Comparison of ENCODE assay signal across 9 cellular contexts in the genomic region with DNA sequence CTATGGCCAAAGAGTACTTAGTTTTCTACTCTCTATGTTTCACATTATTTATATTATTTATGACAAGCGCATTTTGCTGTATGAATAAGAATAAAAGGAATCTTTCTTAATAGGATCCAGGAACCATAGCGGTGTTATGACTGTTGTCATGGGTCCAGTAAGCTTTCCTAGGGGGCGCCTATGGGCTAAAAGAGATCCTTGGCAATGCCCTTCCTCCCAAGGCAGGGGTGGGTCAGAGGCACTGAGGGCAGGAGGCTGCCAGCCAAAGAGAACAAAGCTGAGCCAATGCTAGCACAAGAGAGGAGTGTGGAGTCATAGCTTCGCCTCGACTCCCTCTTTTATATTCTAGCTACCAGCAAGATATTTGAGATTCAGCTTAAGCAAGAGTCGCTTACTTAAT.
DNase-seq lines count a peak whose midpoint lies in the region; ATAC-seq and TF ChIP-seq lines count a peak whose summit lies in the region.
"Had no signal": no experiment of that assay in that cellular context is flagged by ENCODE, and none has a peak within 500 bp of the region (broad histone marks: within the 10 kb centered on the region; RNA-seq: fewer than 3 reads in every experiment).

No MANE protein-coding gene starts in this region.

- TF ChIP-seq CTCF in cardiac muscle cell (IDR thresholded peaks at IDR 0.05; ENCODE audit: low read depth, low read length) = peak; percentile 26
- no peak for TF ChIP-seq CTCF in heart left ventricle (IDR thresholded peaks at IDR 0.05)
- 0 out of 2 replicates have a peak, but pooled peaks have one; percentile 9 for TF ChIP-seq CTCF in WI38 (IDR thresholded peaks at IDR 0.05; ENCODE audit: low read depth, low read length)
- TF ChIP-seq CTCF in upper lobe of right lung (IDR thresholded peaks at IDR 0.05) = no peak

- intact Hi-C loops in heart left ventricle (cut with DNase I) (no loop called here), head of caudate nucleus (cut with DNase I) (loop anchor here (5.0 kb wide), 1 partner anchor 82 kb away; no protein-coding TSS in a partner anchor), upper lobe of right lung (cut with DNase I) (no loop called here)

- H3K36me3 Mint-ChIP-seq in naive thymus-derived CD8-positive, alpha-beta T cell = peaks cover 0 to 3% (median 0%) of the 10 kb centered on the region in 3 donors
- H3K36me3 Mint-ChIP-seq in activated T-cell treated with anti-CD3 and anti-CD28 coated beads, Interleukin-2, amount 50 U/mL, for 4 hours (ENCODE audit: insufficient read depth) = no peaks in the 10 kb centered on the region

- H3K4me1 Mint-ChIP-seq in naive thymus-derived CD8-positive, alpha-beta T cell = peaks cover 9 to 21% (median 14%) of the 10 kb centered on the region in 4 donors
- peaks cover 16% of the 10 kb centered on the region for H3K4me1 Mint-ChIP-seq in activated T-cell treated with anti-CD3 and anti-CD28 coated beads, Interleukin-2, amount 50 U/mL, for 4 hours (ENCODE audit: low read depth)

- peaks cover 0 to 4% (median 2%) of the 10 kb centered on the region in 5 donors for H3K27me3 Mint-ChIP-seq in naive thymus-derived CD8-positive, alpha-beta T cell
- H3K27me3 Mint-ChIP-seq in activated T-cell treated with anti-CD3 and anti-CD28 coated beads, Interleukin-2, amount 50 U/mL, for 4 hours (ENCODE audit: low read depth) = peaks cover 6% of the 10 kb centered on the region

- no peaks in the 10 kb centered on the region for H3K27me3 ChIP-seq in cardiac muscle cell
- peaks cover 0 to 11% (median 0%) of the 10 kb centered on the region in 9 donors for H3K27me3 ChIP-seq in heart left ventricle
- no peaks in the 10 kb centered on the region for H3K27me3 ChIP-seq in upper lobe of right lung

- no peak overlapping the region for H3K4me3 Mint-ChIP-seq in naive thymus-derived CD8-positive, alpha-beta T cell
- no peak overlapping the region for H3K4me3 Mint-ChIP-seq in activated T-cell treated with anti-CD3 and anti-CD28 coated beads, Interleukin-2, amount 50 U/mL, for 4 hours

- POLR2A ChIA-PET in naive thymus-derived CD8-positive, alpha-beta T cell (lab: Charles Lee) = interaction anchor here (1.1 kb wide), 1 partner anchor 1442 kb away, joined by 4 read pairs; a partner anchor contains a TSS

- no peaks in the 10 kb centered on the region for H3K4me1 ChIP-seq in cardiac muscle cell (ENCODE audit: low read depth)
- H3K4me1 ChIP-seq in heart left ventricle = peaks cover 0 to 8% (median 0%) of the 10 kb centered on the region in 12 donors
- H3K4me1 ChIP-seq in upper lobe of right lung = no peaks in the 10 kb centered on the region

- no peak overlapping the region for H3K27ac ChIP-seq in cardiac muscle cell
- H3K27ac ChIP-seq in heart left ventricle = no peak overlapping the region
- H3K27ac ChIP-seq in upper lobe of right lung = no peak overlapping the region

- no peak overlapping the region for H3K27ac Mint-ChIP-seq in naive thymus-derived CD8-positive, alpha-beta T cell

- TF ChIP-seq POLR2A in heart left ventricle (IDR thresholded peaks at IDR 0.05) = no peak

- H3K9me3 Mint-ChIP-seq in naive thymus-derived CD8-positive, alpha-beta T cell = peaks cover 0 to 5% (median 0%) of the 10 kb centered on the region in 9 donors
- no peaks in the 10 kb centered on the region for H3K9me3 Mint-ChIP-seq in activated T-cell treated with anti-CD3 and anti-CD28 coated beads, Interleukin-2, amount 50 U/mL, for 4 hours

- H3K4me3 ChIP-seq in cardiac muscle cell (no peak overlapping the region), heart left ventricle (no peak overlapping the region), WI38 (ENCODE audit: low read depth, low read length) (no peak overlapping the region), upper lobe of right lung (no peak overlapping the region)

- DNase-seq in cardiac muscle cell (ENCODE audit: low read depth in 1 of 2, low spot score in 1 of 2) = peak; percentile 34 to 50
- no peak for DNase-seq in heart left ventricle
- peak; percentile 66 to 96 (median 88) for DNase-seq in head of caudate nucleus
- no peak for DNase-seq in upper lobe of right lung
- no peak for DNase-seq in naive thymus-derived CD8-positive, alpha-beta T cell
- DNase-seq in SHP77 treated with DMSO at 0.1 percent for 48 hours (lab: John Stamatoyannopoulos, UW) = no peak
- no peak for DNase-seq in activated T-cell treated with anti-CD3 and anti-CD28 coated beads, Interleukin-2, amount 50 U/mL, for 4 hours
- DNase-seq: MV-4-11 had no signal

- 58 to 73% (median 67%) methylated on average over 6 of the region's 6 CpGs for WGBS in heart left ventricle, 4 donors

- H3K36me3 ChIP-seq in cardiac muscle cell = no peaks in the 10 kb centered on the region
- no peaks in the 10 kb centered on the region for H3K36me3 ChIP-seq in heart left ventricle
- H3K36me3 ChIP-seq in upper lobe of right lung = no peaks in the 10 kb centered on the region

- no peak for ATAC-seq in heart left ventricle
- ATAC-seq in upper lobe of right lung = peak; percentile 85
- ATAC-seq in naive thymus-derived CD8-positive, alpha-beta T cell = no peak
- no peak for ATAC-seq in activated T-cell treated with anti-CD3 and anti-CD28 coated beads, Interleukin-2, amount 50 U/mL, for 4 hours

- H3K9me3 ChIP-seq in cardiac muscle cell (ENCODE audit: low read depth) = no peaks in the 10 kb centered on the region
- no peaks in the 10 kb centered on the region for H3K9me3 ChIP-seq in heart left ventricle
- no peaks in the 10 kb centered on the region for H3K9me3 ChIP-seq in upper lobe of right lung

Comparison
In these comparisons a context has a peak if more than half of its experiments do, and no peak if none do; other contexts are left out.
1. DNase-seq: peak in cardiac muscle cell (2 of 2) and head of caudate nucleus (42 of 42); none in heart left ventricle (0 of 5), upper lobe of right lung (single experiment), naive thymus-derived CD8-positive, alpha-beta T cell (0 of 10), SHP77 treated with DMSO at 0.1 percent for 48 hours (single experiment) and activated T-cell treated with anti-CD3 and anti-CD28 coated beads, Interleukin-2, amount 50 U/mL, for 4 hours (single experiment).
2. CTCF ChIP-seq: peak in cardiac muscle cell (single experiment) and WI38 (single experiment); none in heart left ventricle (0 of 12) and upper lobe of right lung (single experiment).